Comparison of ENCODE assay signal across 20 cellular contexts in genomic region chr12:128323526-128323925, GRCh38. TPM values are rescaled to one million over a fixed set of nuclear protein-coding genes. Genes with fewer than 3 reads are reported as not detected.
"Had no signal": no experiment of that assay in that cellular context is flagged by ENCODE, and none has a peak within 500 bp of the region (broad histone marks: within the 10 kb centered on the region; RNA-seq: fewer than 3 reads in every experiment).

No MANE protein-coding gene starts in this region.

- ATAC-seq: activated CD8-positive, alpha-beta T cell treated with anti-CD3 and anti-CD28 coated beads, Interleukin-2, amount 10 ng/mL, durations not matched to agents 7 days and 5 days; naive thymus-derived CD4-positive, alpha-beta T cell had no signal

- H3K9me3 Mint-ChIP-seq: activated CD4-positive, alpha-beta T cell treated with anti-CD3 and anti-CD28 coated beads, Interleukin-2, amount 10 ng/mL, durations not matched to agents 24 days and 14 days had no signal

- H3K27ac Mint-ChIP-seq: activated CD4-positive, alpha-beta T cell treated with anti-CD3 and anti-CD28 coated beads, Interleukin-2, amount 10 ng/mL, durations not matched to agents 24 days and 14 days; activated CD8-positive, alpha-beta T cell treated with anti-CD3 and anti-CD28 coated beads, Interleukin-2, amount 10 ng/mL, durations not matched to agents 7 days and 5 days; activated naive CD8-positive, alpha-beta T cell treated with anti-CD3 and anti-CD28 coated beads, Interleukin-2, amount 10 ng/mL, durations not matched to agents 7 days and 5 days; activated T-cell treated with anti-CD3 and anti-CD28 coated beads, Interleukin-2, amount 50 U/mL, for 24 hours; activated T-helper 2 cell treated with anti-CD3 and anti-CD28 coated beads, Interferon-gamma antibody, Interleukin-2, Interleukin-4, amounts not matched to agents 10 μg/mL and 5 μg/mL and 100 μg/mL, durations not matched to agents 14 hours and 24 hours and 36 hours; memory B cell had no signal

- H3K4me1 Mint-ChIP-seq: activated CD4-positive, alpha-beta T cell treated with anti-CD3 and anti-CD28 coated beads, Interleukin-2, amount 10 ng/mL, durations not matched to agents 24 days and 14 days; activated naive CD8-positive, alpha-beta T cell treated with anti-CD3 and anti-CD28 coated beads, Interleukin-2, amount 10 ng/mL, durations not matched to agents 7 days and 5 days; memory B cell; naive thymus-derived CD4-positive, alpha-beta T cell had no signal

- H3K4me3 ChIP-seq: heart left ventricle, thyroid gland had no signal

- H3K4me3 Mint-ChIP-seq: activated CD4-positive, alpha-beta T cell treated with anti-CD3 and anti-CD28 coated beads, Interleukin-2, amount 10 ng/mL, durations not matched to agents 24 days and 14 days; activated CD8-positive, alpha-beta T cell treated with anti-CD3 and anti-CD28 coated beads, Interleukin-2, amount 10 ng/mL, durations not matched to agents 7 days and 5 days; activated naive CD8-positive, alpha-beta T cell treated with anti-CD3 and anti-CD28 coated beads, Interleukin-2, amount 10 ng/mL, durations not matched to agents 7 days and 5 days; activated T-cell treated with anti-CD3 and anti-CD28 coated beads, Interleukin-2, amount 50 U/mL, for 24 hours; memory B cell; naive thymus-derived CD4-positive, alpha-beta T cell had no signal

- H3K4me1 ChIP-seq: heart left ventricle, thyroid gland had no signal

- H3K36me3 Mint-ChIP-seq: activated naive CD8-positive, alpha-beta T cell treated with anti-CD3 and anti-CD28 coated beads, Interleukin-2, amount 10 ng/mL, durations not matched to agents 7 days and 5 days; memory B cell had no signal

- H3K36me3 ChIP-seq: heart left ventricle, thyroid gland had no signal

- H3K27me3 Mint-ChIP-seq: activated CD4-positive, alpha-beta T cell treated with anti-CD3 and anti-CD28 coated beads, Interleukin-2, amount 10 ng/mL, durations not matched to agents 24 days and 14 days; activated naive CD8-positive, alpha-beta T cell treated with anti-CD3 and anti-CD28 coated beads, Interleukin-2, amount 10 ng/mL, durations not matched to agents 7 days and 5 days; activated T-cell treated with anti-CD3 and anti-CD28 coated beads, Interleukin-2, amount 50 U/mL, for 24 hours; memory B cell had no signal

- H3K27me3 ChIP-seq: thyroid gland had no signal

- H3K27ac ChIP-seq: heart left ventricle, thyroid gland had no signal

- DNase-seq: activated CD4-positive, alpha-beta T cell treated with anti-CD3 and anti-CD28 coated beads, Interleukin-2, amount 10 ng/mL, durations not matched to agents 24 days and 14 days; activated CD8-positive, alpha-beta T cell treated with anti-CD3 and anti-CD28 coated beads, Interleukin-2, amount 10 ng/mL, durations not matched to agents 7 days and 5 days; activated naive CD4-positive, alpha-beta T cell treated with Interleukin-2 at 50 U/mL for 16 hours; activated naive CD8-positive, alpha-beta T cell treated with anti-CD3 and anti-CD28 coated beads, Interleukin-2, amount 10 ng/mL, durations not matched to agents 7 days and 5 days; activated T-cell treated with anti-CD3 and anti-CD28 coated beads, Interleukin-2, amount 50 U/mL, for 24 hours; amygdala; foreskin melanocyte; heart left ventricle; kidney glomerular epithelial cell; naive thymus-derived CD4-positive, alpha-beta T cell; occipital lobe; stimulated activated CD4-positive, alpha-beta T cell treated with anti-CD3 and anti-CD28 coated beads, Interleukin-2, amount 100 ng/mL, for 24 hours; stimulated activated naive CD4-positive, alpha-beta T cell treated with Interleukin-2 at 50 U/mL for 16 hours; T-helper 1 cell; T1000; thyroid gland had no signal

RNA-seq across cellular contexts. Expression of gene TMEM132C, which starts 56.6 kb away (rescaled TPM):
- total RNA-seq: activated CD4-positive, alpha-beta T cell treated with anti-CD3 and anti-CD28 coated beads, Interleukin-2, amount 10 ng/mL, durations not matched to agents 24 days and 14 days; activated CD8-positive, alpha-beta T cell treated with anti-CD3 and anti-CD28 coated beads, Interleukin-2, amount 10 ng/mL, durations not matched to agents 7 days and 5 days; activated naive CD8-positive, alpha-beta T cell treated with anti-CD3 and anti-CD28 coated beads, Interleukin-2, amount 10 ng/mL, durations not matched to agents 7 days and 5 days; activated T-helper 2 cell treated with anti-CD3 and anti-CD28 coated beads, Interferon-gamma antibody, Interleukin-2, Interleukin-4, amounts not matched to agents 10 μg/mL and 5 μg/mL and 100 μg/mL, durations not matched to agents 14 hours and 24 hours and 36 hours; dermis microvascular lymphatic vessel endothelial cell; epithelial cell of proximal tubule; naive thymus-derived CD4-positive, alpha-beta T cell had no signal
- polyA plus RNA-seq: naive thymus-derived CD4-positive, alpha-beta T cell had no signal
